Comparison of ENCODE assay signal across 1 cellular context in genomic region chr7:26177269-26177668, GRCh38.
TF ChIP-seq lines count a peak whose summit lies in the region.

No MANE protein-coding gene starts in this region.

TF ChIP-seq in K562, 482 proteins besides CTCF, POLR2A, EP300 and RAD21:
- 0 out of 2 replicates have a peak, but pooled peaks have one; percentile 17 for TF ChIP-seq POLR2G (IDR thresholded peaks at IDR 0.05; ENCODE audit: low read depth, low read length)
